ENCODE assay signal across 8 cellular contexts in the genomic region with DNA sequence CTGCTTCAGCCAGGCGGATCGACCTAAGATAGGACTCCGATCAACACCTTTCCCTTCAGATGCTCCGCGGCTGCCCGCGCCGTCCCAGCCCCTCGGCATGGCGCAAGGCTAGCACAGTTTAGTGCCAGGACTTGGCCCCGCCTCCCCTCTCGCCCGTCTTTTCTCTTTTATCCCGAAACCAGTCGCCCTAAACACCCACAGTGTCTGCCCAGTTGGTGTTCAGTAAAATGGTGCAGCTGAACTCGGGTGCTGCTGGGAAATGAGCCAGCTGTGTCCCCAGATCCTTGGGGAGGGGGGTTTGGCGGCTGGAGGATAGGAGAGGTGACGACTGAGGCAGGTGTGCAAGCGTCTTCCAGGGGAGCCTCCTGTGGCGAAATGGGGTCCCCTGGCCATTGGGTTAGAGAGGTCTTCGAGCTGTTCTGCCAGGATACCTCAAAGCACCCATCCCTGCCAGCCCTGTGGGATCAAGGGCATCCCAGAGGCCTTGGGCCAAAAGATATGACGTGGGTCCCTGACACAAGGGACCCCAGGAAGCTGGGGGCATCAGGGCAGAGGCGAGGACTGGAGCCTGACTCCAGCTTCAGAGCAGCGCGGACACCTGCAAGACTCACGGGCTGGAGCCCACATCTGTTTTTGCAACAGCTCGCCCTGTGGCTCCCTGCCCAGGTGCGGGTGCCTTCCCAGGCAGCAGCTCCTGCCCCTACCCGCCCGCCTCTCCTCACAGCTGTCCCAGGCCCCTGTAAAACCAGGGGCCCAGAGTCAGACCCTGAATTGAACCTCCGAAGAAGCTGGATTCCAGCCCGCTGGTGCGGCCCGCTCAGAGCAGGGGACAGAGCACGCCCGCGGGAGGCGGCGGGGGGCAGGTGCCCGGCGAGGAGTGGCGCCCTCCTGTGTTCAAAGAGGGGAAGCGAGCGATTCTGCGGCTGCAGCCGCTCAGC.
DNase-seq lines count a peak whose midpoint lies in the region; ATAC-seq and TF ChIP-seq lines count a peak whose summit lies in the region.

No MANE protein-coding gene starts in this region.

- H3K4me3 ChIP-seq in GM12865 (ENCODE audit: low read depth, low read length), result no peak overlapping the region
- peak overlapping the region; percentile 43 for H3K4me3 ChIP-seq in NT2/D1 (ENCODE audit: insufficient read length, low read depth)

- H3K4me1 ChIP-seq in NT2/D1 (ENCODE audit: insufficient read depth, insufficient read length), result no peaks in the 10 kb centered on the region

- ATAC-seq in HG03139 (IDR thresholded peaks at IDR 0.05; ENCODE audit: unreplicated experiment), result peak; percentile 70
- ATAC-seq in esophagus mucosa, result peak; percentile 78
- peak; percentile 83 to 97 (median 94) for ATAC-seq in natural killer cell
- ATAC-seq in stimulated activated naive CD8-positive, alpha-beta T cell treated with anti-CD3 and anti-CD28 coated beads, Interleukin-15, Interleukin-2, amounts not matched to agents 100 U/mL and 50 U/mL, for 24 hours, result peak; percentile 71

- no peaks in the 10 kb centered on the region for H3K36me3 Mint-ChIP-seq in natural killer cell

- peaks cover 26 to 58% of the 10 kb centered on the region in 2 donors for H3K27me3 Mint-ChIP-seq in natural killer cell (ENCODE audit: low read depth in 2 of 2)

- no peaks in the 10 kb centered on the region for H3K36me3 ChIP-seq in NT2/D1 (ENCODE audit: insufficient read depth, insufficient read length, low read length)

- no peaks in the 10 kb centered on the region for H3K9me3 ChIP-seq in NT2/D1 (ENCODE audit: insufficient read depth, low read length)

- no peaks in the 10 kb centered on the region for H3K9me3 Mint-ChIP-seq in natural killer cell

- intact Hi-C loops in natural killer cell (cut with micrococcal nuclease), result loop anchor here (1.0 kb wide), 1 partner anchor 68 kb away; no protein-coding TSS in a partner anchor

- H3K27me3 ChIP-seq in NT2/D1 (ENCODE audit: insufficient read depth, insufficient read length), result peaks cover 33% of the 10 kb centered on the region

- peak overlapping the region; percentile 64 for H3K9ac ChIP-seq in NT2/D1 (ENCODE audit: insufficient read length, low read depth)

- no peak overlapping the region for H3K27ac Mint-ChIP-seq in natural killer cell

- peaks cover 7 to 14% of the 10 kb centered on the region in 2 donors for H3K4me1 Mint-ChIP-seq in natural killer cell

- TF ChIP-seq CTCF in GM12865 (IDR thresholded peaks at IDR 0.05; ENCODE audit: insufficient read depth, low read depth, low read length, missing control alignments) (peak; percentile 73), natural killer cell (IDR thresholded peaks at IDR 0.05) (peak; percentile 86)

- peak overlapping the region; percentile 58 for H3K4me3 Mint-ChIP-seq in natural killer cell

- DNase-seq in GM12865 (ENCODE audit: low read depth), result peak; percentile 42
- peak; percentile 30 for DNase-seq in NT2/D1 (ENCODE audit: low read depth, low spot score)
- peak; percentile 61 for DNase-seq in activated T-cell treated with anti-CD3 and anti-CD28 coated beads for 24 hours (ENCODE audit: low read depth)
- peak; percentile 38 for DNase-seq in natural killer cell
- DNase-seq in stimulated activated naive CD8-positive, alpha-beta T cell treated with anti-CD3 and anti-CD28 coated beads, Interleukin-15, Interleukin-2, amounts not matched to agents 100 U/mL and 50 U/mL, for 24 hours, result peak; percentile 75
- DNase-seq in cortex of kidney (lab: John Stamatoyannopoulos, UW), result no peak
